19 cellular contexts compared by ENCODE assay signal in genomic region chr7:143980746-143981510, GRCh38. TPM values are rescaled to one million over a fixed set of nuclear protein-coding genes. Genes with fewer than 3 reads are reported as not detected.
DNase-seq lines count a peak whose midpoint lies in the region; ATAC-seq and TF ChIP-seq lines count a peak whose summit lies in the region.
"Had no signal": no experiment of that assay in that cellular context is flagged by ENCODE, and none has a peak within 500 bp of the region (broad histone marks: within the 10 kb centered on the region; RNA-seq: fewer than 3 reads in every experiment).

No MANE protein-coding gene starts in this region.

- H3K27me3 ChIP-seq in ACC112 (ENCODE audit: insufficient read depth, low read length) (no peaks in the 10 kb centered on the region), IMR-90 (ENCODE audit: control insufficient read depth, insufficient read depth, low read length) (no peaks in the 10 kb centered on the region)
- H3K27me3 ChIP-seq: BLaER1 treated with 17β-estradiol and CSF1 and Interleukin-3, amounts not matched to agents 10 nM and 100 nM had no signal

- no peak overlapping the region; the same call in 1 of the 2 replicates for H2BK20ac ChIP-seq in IMR-90 (ENCODE audit: low read depth, low read length)

- intact Hi-C loops in IMR-90 (cut with micrococcal nuclease) = no loop called here

- in situ Hi-C loops in IMR-90 (cut with MboI; ENCODE audit: low sequenced_read_pairs) = no loop called here

- no peak overlapping the region for H4K5ac ChIP-seq in IMR-90 (ENCODE audit: low read depth, low read length)

- no peak overlapping the region for H2BK5ac ChIP-seq in IMR-90 (ENCODE audit: low read depth, low read length, poor library complexity, severe bottlenecking)

- ATAC-seq in IMR-90 (ENCODE audit: low read depth) (no peak), HG02938 (IDR thresholded peaks at IDR 0.05; ENCODE audit: unreplicated experiment) (no peak)
- no peak for ATAC-seq in stimulated activated naive CD8-positive, alpha-beta T cell treated with anti-CD3 and anti-CD28 coated beads, Interleukin-15, Interleukin-2, amounts not matched to agents 100 U/mL and 50 U/mL, for 24 hours

- H3K9ac ChIP-seq in IMR-90 (ENCODE audit: low read depth, low read length) = no peak overlapping the region
- H3K9ac ChIP-seq: BLaER1 treated with 17β-estradiol and CSF1 and Interleukin-3, amounts not matched to agents 10 nM and 100 nM had no signal

- TF ChIP-seq RAD21 in IMR-90 (IDR thresholded peaks at IDR 0.05; ENCODE audit: low read length) = no peak

- H3K4me1 Mint-ChIP-seq in neural crest cell = no peaks in the 10 kb centered on the region
- H3K4me1 Mint-ChIP-seq: CD8-positive, alpha-beta memory T cell; H9 had no signal

- no peak overlapping the region for H3K23ac ChIP-seq in IMR-90 (ENCODE audit: low read depth, low read length)

- no peak overlapping the region for H3K56ac ChIP-seq in IMR-90 (ENCODE audit: extremely low read depth, insufficient read depth, low read length)

- no peak for DNase-seq in IMR-90
- peak; percentile 3 for DNase-seq in epithelial cell of esophagus (ENCODE audit: low read depth)
- no peak for DNase-seq in neural crest cell (ENCODE audit: low read depth, low spot score)
- DNase-seq in DMS 273 (lab: John Stamatoyannopoulos, UW; ENCODE audit: unreplicated experiment) = no peak
- DNase-seq in stimulated activated naive CD8-positive, alpha-beta T cell treated with anti-CD3 and anti-CD28 coated beads, Interleukin-15, Interleukin-2, amounts not matched to agents 100 U/mL and 50 U/mL, for 24 hours = no peak
- no peak for DNase-seq in globus pallidus (ENCODE audit: low spot score)
- DNase-seq: CD8-positive, alpha-beta memory T cell; DND-41; H9; NCI-H1105 treated with DMSO at 0.1 percent for 48 hours; NCI-H1694; NCI-H2081 treated with DMSO at 0.1 percent for 48 hours; NCI-H510A; NCI-H82 had no signal

- H3K27ac ChIP-seq in ACC112 (ENCODE audit: low read depth, low read length) (peak overlapping the region; percentile 80; the same call in 1 of the 2 replicates), IMR-90 (ENCODE audit: insufficient read depth, low read length) (no peak overlapping the region)
- H3K27ac ChIP-seq: BLaER1 treated with 17β-estradiol and CSF1 and Interleukin-3, amounts not matched to agents 10 nM and 100 nM; RWPE1 had no signal

- H3K4ac ChIP-seq in IMR-90 (ENCODE audit: low read depth, low read length) = no peak overlapping the region; the same call in 1 of the 2 replicates

- no peaks in the 10 kb centered on the region for H4K20me1 ChIP-seq in IMR-90 (ENCODE audit: insufficient read depth, low read length)
- H4K20me1 ChIP-seq: BLaER1 treated with 17β-estradiol and CSF1 and Interleukin-3, amounts not matched to agents 10 nM and 100 nM had no signal

- 0 out of 3 replicates have a peak overlapping the region, but pooled peaks have one; percentile 7 for H2BK15ac ChIP-seq in IMR-90 (ENCODE audit: low read depth, low read length)

- H3K9me1 ChIP-seq in IMR-90 (ENCODE audit: insufficient read depth, low read length) = no peaks in the 10 kb centered on the region

- peak overlapping the region; percentile 43 for H3K27ac Mint-ChIP-seq in neural crest cell (ENCODE audit: unreplicated experiment)
- H3K27ac Mint-ChIP-seq: CD8-positive, alpha-beta memory T cell; H9 had no signal

- no peak overlapping the region for H3K14ac ChIP-seq in IMR-90 (replicated peaks; ENCODE audit: low read depth, low read length)

- no peaks in the 10 kb centered on the region for H3K27me3 Mint-ChIP-seq in neural crest cell (ENCODE audit: low read depth)

- no peak overlapping the region for H4K8ac ChIP-seq in IMR-90 (ENCODE audit: low read depth in 2 of 2, low read length in 2 of 2)

- H2AK5ac ChIP-seq in IMR-90 (ENCODE audit: low read depth, low read length) = 0 out of 2 replicates have a peak overlapping the region, but pooled peaks have one; percentile 39

- WGBS in IMR-90 (ENCODE audit: extremely low coverage in 2 of 2, insufficient read length in 1 of 2), 2 experiments = 100% methylated on average over 3 of the region's 10 CpGs; no CpG with 5 or more reads in 1 of the 2 experiments

- dilution Hi-C loops in IMR-90 (cut with HindIII; ENCODE audit: low sequenced_read_pairs, unreplicated experiment) = no loop called here

- TF ChIP-seq CTCF in IMR-90 (conservative IDR thresholded peaks at IDR 0.05; ENCODE audit: low read depth, low read length) (no peak), epithelial cell of esophagus (IDR thresholded peaks at IDR 0.05; ENCODE audit: insufficient read depth, low read depth, low read length, missing control alignments) (no peak), neural crest cell (conservative IDR thresholded peaks at IDR 0.05) (no peak)

- POLR2A ChIA-PET in IMR-90 (lab: Charles Lee; ENCODE audit: unreplicated experiment) = no interaction called here

- H3K4me1 ChIP-seq in ACC112 (ENCODE audit: control insufficient read depth, insufficient read depth, low read length, unreplicated experiment) (peaks cover 27% of the 10 kb centered on the region), IMR-90 (ENCODE audit: control insufficient read depth, insufficient read depth, low read length) (peaks cover 3% of the 10 kb centered on the region; the same call in 1 of the 2 replicates)
- H3K4me1 ChIP-seq: BLaER1 treated with 17β-estradiol and CSF1 and Interleukin-3, amounts not matched to agents 10 nM and 100 nM had no signal

- H4K91ac ChIP-seq in IMR-90 (ENCODE audit: insufficient read depth, low read depth, low read length) = no peak overlapping the region

- H3K9me3 Mint-ChIP-seq in neural crest cell = peaks cover 2% of the 10 kb centered on the region
- H3K9me3 Mint-ChIP-seq: CD8-positive, alpha-beta memory T cell; H9 had no signal

- H2BK120ac ChIP-seq in IMR-90 (ENCODE audit: low read depth, low read length) = no peak overlapping the region

- no peak for TF ChIP-seq POLR2A in IMR-90 (IDR thresholded peaks at IDR 0.05; ENCODE audit: low read depth, low read length)

- no peaks in the 10 kb centered on the region for H3K9me3 ChIP-seq in IMR-90 (ENCODE audit: control insufficient read depth, insufficient read depth, low read length)

- no peak overlapping the region for H3K4me2 ChIP-seq in IMR-90 (ENCODE audit: low read depth, low read length)
- H3K4me2 ChIP-seq: BLaER1 treated with 17β-estradiol and CSF1 and Interleukin-3, amounts not matched to agents 10 nM and 100 nM had no signal

- no peak overlapping the region for H2AFZ ChIP-seq in ACC112 (ENCODE audit: low read length, unreplicated experiment)
- no peak overlapping the region for H2AFZ ChIP-seq in IMR-90 (replicated peaks; ENCODE audit: low read length, poor library complexity)

- no peak overlapping the region for H3K4me3 Mint-ChIP-seq in neural crest cell
- H3K4me3 Mint-ChIP-seq: CD8-positive, alpha-beta memory T cell; H9 had no signal

- CTCF ChIA-PET in IMR-90 (lab: Yijun Ruan, JAX) = no interaction called here

- H3K36me3 ChIP-seq in ACC112 (ENCODE audit: insufficient read depth, low read length) = no peaks in the 10 kb centered on the region
- H3K36me3 ChIP-seq in IMR-90 (ENCODE audit: control insufficient read depth, insufficient read depth, low read length) = no peaks in the 10 kb centered on the region
- H3K36me3 ChIP-seq: BLaER1 treated with 17β-estradiol and CSF1 and Interleukin-3, amounts not matched to agents 10 nM and 100 nM had no signal

- H2AK9ac ChIP-seq in IMR-90 (replicated peaks; ENCODE audit: low read depth, low read length, poor library complexity) = peak overlapping the region; percentile 26

- no peaks in the 10 kb centered on the region for H3K36me3 Mint-ChIP-seq in neural crest cell (ENCODE audit: low read depth)
- H3K36me3 Mint-ChIP-seq: CD8-positive, alpha-beta memory T cell had no signal

- H3K79me1 ChIP-seq in IMR-90 (ENCODE audit: low read depth in 1 of 2, low read length in 2 of 2) = no peaks in the 10 kb centered on the region

- H3K79me2 ChIP-seq in ACC112 (ENCODE audit: control insufficient read depth, insufficient read depth, low read length, unreplicated experiment) = no peaks in the 10 kb centered on the region

- no TSS peak for BruUV-seq in IMR-90 (replicated peaks; lab: Mats Ljungman, UMichigan)

- H3K18ac ChIP-seq in IMR-90 (ENCODE audit: low read depth, low read length) = no peak overlapping the region

- H3K4me3 ChIP-seq in ACC112 (ENCODE audit: low read depth, low read length) = no peak overlapping the region
- H3K4me3 ChIP-seq in IMR-90 (ENCODE audit: insufficient read depth, low read depth, low read length) = no peak overlapping the region
- no peak overlapping the region for H3K4me3 ChIP-seq in epithelial cell of esophagus (ENCODE audit: low read length)
- H3K4me3 ChIP-seq: BLaER1 treated with 17β-estradiol and CSF1 and Interleukin-3, amounts not matched to agents 10 nM and 100 nM had no signal

TF ChIP-seq in IMR-90, 13 proteins besides CTCF, POLR2A, EP300 and RAD21 (continues in another document):
- TF ChIP-seq NFE2L2 (IDR thresholded peaks at IDR 0.05; ENCODE audit: low read depth, low read length) (no peak), RCOR1 (IDR thresholded peaks at IDR 0.05; ENCODE audit: insufficient replicate concordance, low read length) (no peak), BHLHE40 (IDR thresholded peaks at IDR 0.05; ENCODE audit: low read depth, low read length) (no peak), MAZ (IDR thresholded peaks at IDR 0.05; ENCODE audit: borderline replicate concordance, low read depth, low read length) (no peak), SMC3 (IDR thresholded peaks at IDR 0.05; ENCODE audit: low read depth, low read length) (no peak), FOS (IDR thresholded peaks at IDR 0.05; ENCODE audit: low read depth, low read length) (no peak), MAFK (IDR thresholded peaks at IDR 0.05; ENCODE audit: low read depth, low read length) (no peak)

RNA-seq across cellular contexts. Expression of gene OR6B1, which starts 19.2 kb away (rescaled TPM):
- not detected in 2 replicates for total RNA-seq in IMR-90 (2012; rRNA removed)
- not detected in 2 replicates for polyA plus RNA-seq in IMR-90 (2012; rRNA removed)
- not detected in 2 replicates for polyA plus RNA-seq in IMR-90 (2012; cell fraction: cytosol; rRNA removed)
- polyA plus RNA-seq in IMR-90 (2012; cell fraction: nucleus; rRNA removed; ENCODE audit: low replicate concordance) = not detected in 2 replicates
- total RNA-seq in neural crest cell = not detected in 2 replicates
- total RNA-seq: A673; CD8-positive, alpha-beta memory T cell; H9 had no signal
- polyA plus RNA-seq: CD8-positive, alpha-beta memory T cell had no signal

RNA-seq across cellular contexts. Expression of gene OR2F1, which starts 26.3 kb away (rescaled TPM):
- not detected in 2 replicates for total RNA-seq in IMR-90 (2012; rRNA removed)
- not detected in 2 replicates for polyA plus RNA-seq in IMR-90 (2012; rRNA removed)
- not detected in 2 replicates for polyA plus RNA-seq in IMR-90 (2012; cell fraction: cytosol; rRNA removed)
- polyA plus RNA-seq in IMR-90 (2012; cell fraction: nucleus; rRNA removed; ENCODE audit: low replicate concordance) = not detected in 2 replicates
- not detected in 2 replicates for total RNA-seq in neural crest cell
- total RNA-seq: A673; CD8-positive, alpha-beta memory T cell; H9 had no signal
- polyA plus RNA-seq: CD8-positive, alpha-beta memory T cell had no signal

RNA-seq across cellular contexts. Expression of gene OR2F2, which starts 45.9 kb away (rescaled TPM):
- total RNA-seq in IMR-90 (2012; rRNA removed) (not detected in 2 replicates), neural crest cell (not detected in 2 replicates)
- not detected in 2 replicates for polyA plus RNA-seq in IMR-90 (2012; rRNA removed)
- not detected in 2 replicates for polyA plus RNA-seq in IMR-90 (2012; cell fraction: cytosol; rRNA removed)
- not detected in 2 replicates for polyA plus RNA-seq in IMR-90 (2012; cell fraction: nucleus; rRNA removed; ENCODE audit: low replicate concordance)
- total RNA-seq: A673; CD8-positive, alpha-beta memory T cell; H9 had no signal
- polyA plus RNA-seq: CD8-positive, alpha-beta memory T cell had no signal
